Comparison of ENCODE assay signal across 20 cellular contexts in the genomic region with DNA sequence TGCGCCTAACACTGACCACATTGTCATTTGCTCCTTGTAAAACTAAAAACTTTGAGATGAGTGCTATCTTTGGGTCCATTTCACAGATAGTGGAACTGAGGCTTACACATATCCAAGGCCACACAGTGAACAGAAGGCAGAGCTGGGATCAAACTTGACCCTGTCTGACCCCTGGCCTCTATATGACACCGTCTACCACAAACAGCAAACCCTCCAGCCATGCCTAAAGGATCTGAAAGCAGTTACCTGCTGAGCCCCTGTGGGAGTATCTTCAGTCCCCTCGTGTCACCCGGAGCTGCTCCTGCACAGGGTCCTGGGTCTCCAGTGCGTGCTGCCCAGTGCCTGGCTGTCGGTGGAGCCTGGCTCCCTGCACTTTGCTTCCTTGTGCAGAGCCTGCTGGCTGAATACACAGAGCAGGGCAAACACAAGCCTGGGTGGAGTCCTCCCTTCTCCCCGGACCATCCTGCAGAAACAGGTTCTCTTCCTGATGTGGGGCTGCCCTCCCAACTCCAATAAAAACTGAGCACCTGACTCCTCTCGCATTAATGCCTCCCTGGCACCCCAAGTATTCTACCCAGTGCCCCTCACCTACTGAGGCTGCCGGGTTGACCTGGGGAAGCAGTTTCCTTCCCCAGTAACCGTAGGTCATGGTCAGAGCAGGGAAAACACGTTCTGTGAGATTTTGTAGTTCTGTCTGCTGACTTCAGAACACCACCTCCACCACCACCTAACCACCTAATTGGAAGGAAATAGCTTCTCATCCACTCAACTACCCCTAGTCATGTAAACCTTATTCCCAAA. TPM values are rescaled to one million over a fixed set of nuclear protein-coding genes. Genes with fewer than 3 reads are reported as not detected.
DNase-seq lines count a peak whose midpoint lies in the region; ATAC-seq and TF ChIP-seq lines count a peak whose summit lies in the region.
"Had no signal": no experiment of that assay in that cellular context is flagged by ENCODE, and none has a peak within 500 bp of the region (broad histone marks: within the 10 kb centered on the region; RNA-seq: fewer than 3 reads in every experiment).

Gene BCAS1, minus strand, starts transcription at position 408 of the 801 bp plus-strand sequence. CDS start 11,876 bp downstream, outside the sequence.

- CTCF ChIA-PET in SK-N-SH (lab: Yijun Ruan, JAX): interaction anchor here (1.2 to 2.1 kb wide), 2 partner anchors 8 to 10 kb away, joined by 4 to 22 read pairs; no protein-coding TSS in a partner anchor

- POLR2A ChIA-PET in SK-N-SH (lab: Yijun Ruan, JAX): no interaction called here

- ATAC-seq in SK-N-SH treated with all-trans-retinoic acid at 6 μM for 48 hours (no peak), body of pancreas (peak; percentile 37), upper lobe of right lung (peak; percentile 47), HG02759 (IDR thresholded peaks at IDR 0.05; ENCODE audit: unreplicated experiment) (no peak), HG02798 (IDR thresholded peaks at IDR 0.05; ENCODE audit: poor library complexity, unreplicated experiment) (no peak)
- ATAC-seq: heart left ventricle had no signal

- TF ChIP-seq POLR2A in body of pancreas (IDR thresholded peaks at IDR 0.05): peak in 1 of 3 donors; percentile 27

- no peaks in the 10 kb centered on the region for H3K9me2 ChIP-seq in SK-N-SH

- TF ChIP-seq EP300 in SK-N-SH (IDR thresholded peaks at IDR 0.05; ENCODE audit: borderline replicate concordance in 1 of 2, low read depth in 1 of 2, low read length in 1 of 2): no peak

- 48% methylated on average over 7 of the region's 11 CpGs for WGBS in SK-N-SH (ENCODE audit: low lambda C conversion rate)
- 34 to 43% methylated on average over 7 to 11 of the region's 11 CpGs for WGBS in body of pancreas, 2 donors

- no peaks in the 10 kb centered on the region for H3F3A ChIP-seq in SK-N-SH (replicated peaks; ENCODE audit: insufficient read depth)

- H3K9ac ChIP-seq in SK-N-SH (no peak within 1 kb of the TSS), mucosa of stomach (ENCODE audit: low read length) (peak within 1 kb of the TSS; percentile 93)

- intact Hi-C loops in body of pancreas (cut with DNase I) (no loop called here), upper lobe of right lung (cut with DNase I) (no loop called here)

- H3K36me3 ChIP-seq in SK-N-SH (replicated peaks in 1 of 2; ENCODE audit: control insufficient read depth in 1 of 2, insufficient read depth in 2 of 2, low read length in 1 of 2): no peaks in the 10 kb centered on the region
- H3K36me3 ChIP-seq in body of pancreas (replicated peaks in 1 of 2; ENCODE audit: insufficient read depth in 1 of 2, low read depth in 2 of 2): no peaks in the 10 kb centered on the region
- H3K36me3 ChIP-seq in mucosa of stomach (ENCODE audit: control insufficient read depth, insufficient read depth, low read length): no peaks in the 10 kb centered on the region
- no peaks in the 10 kb centered on the region for H3K36me3 ChIP-seq in upper lobe of right lung
- H3K36me3 ChIP-seq: heart left ventricle, ovary had no signal

- H3K4me3 ChIP-seq in SK-N-SH (ENCODE audit: low read depth in 2 of 2, low read length in 1 of 2) (no peak within 1 kb of the TSS), body of pancreas (no peak within 1 kb of the TSS), mucosa of stomach (ENCODE audit: low read length) (peak within 1 kb of the TSS; percentile 42), upper lobe of right lung (no peak within 1 kb of the TSS)
- H3K4me3 ChIP-seq: heart left ventricle, ovary, skin epidermis had no signal

- H3K4me1 ChIP-seq in SK-N-SH (ENCODE audit: control insufficient read depth in 1 of 2, insufficient read depth in 2 of 2, low read depth in 1 of 2, low read length in 1 of 2) (no peaks in the 10 kb centered on the region; a peak in 1 of 4 replicates), body of pancreas (peaks cover 34% of the 10 kb centered on the region), mucosa of stomach (ENCODE audit: control insufficient read depth, insufficient read depth, low read length) (peaks cover 39% of the 10 kb centered on the region), upper lobe of right lung (peaks cover 3% of the 10 kb centered on the region)
- H3K4me1 ChIP-seq: heart left ventricle had no signal

- DNase-seq in SK-N-SH (no peak), body of pancreas (peak; percentile 40 to 76 (median 60)), upper lobe of right lung (no peak), C1 segment of cervical spinal cord (lab: John Stamatoyannopoulos, UW) (no peak)
- DNase-seq: activated CD4-positive, alpha-beta T cell treated with anti-CD3 and anti-CD28 coated beads for 4 hours; activated naive CD4-positive, alpha-beta T cell treated with anti-CD3 and anti-CD28 coated beads for 36 hours; activated T-cell treated with anti-CD3 and anti-CD28 coated beads for 4 hours; CD4-positive, alpha-beta T cell; heart left ventricle; islet precursor cell; NCI-H2227 treated with DMSO at 0.1 percent for 48 hours; ovary; SHP77 treated with DMSO at 0.1 percent for 48 hours had no signal

- no peak within 1 kb of the TSS for H2AFZ ChIP-seq in SK-N-SH (ENCODE audit: low read depth)

- H3K4me2 ChIP-seq in SK-N-SH: no peak within 1 kb of the TSS

- H3K27me3 ChIP-seq in SK-N-SH (ENCODE audit: insufficient read depth) (no peaks in the 10 kb centered on the region; the same call in 1 of the 2 replicates), body of pancreas (no peaks in the 10 kb centered on the region), mucosa of stomach (ENCODE audit: control insufficient read depth, insufficient read depth, low read length) (no peaks in the 10 kb centered on the region), upper lobe of right lung (no peaks in the 10 kb centered on the region)
- H3K27me3 ChIP-seq: ovary had no signal

- TF ChIP-seq CTCF in SK-N-SH (IDR thresholded peaks at IDR 0.05): no peak
- TF ChIP-seq CTCF in body of pancreas (IDR thresholded peaks at IDR 0.05): no peak
- no peak for TF ChIP-seq CTCF in upper lobe of right lung (IDR thresholded peaks at IDR 0.05)

- H3K9me3 ChIP-seq in SK-N-SH: no peaks in the 10 kb centered on the region
- H3K9me3 ChIP-seq in body of pancreas: no peaks in the 10 kb centered on the region
- H3K9me3 ChIP-seq in mucosa of stomach (ENCODE audit: control insufficient read depth, low read length): no peaks in the 10 kb centered on the region
- H3K9me3 ChIP-seq in upper lobe of right lung: no peaks in the 10 kb centered on the region
- H3K9me3 ChIP-seq: heart left ventricle, ovary had no signal

- H4K20me1 ChIP-seq in SK-N-SH (ENCODE audit: insufficient read depth): no peaks in the 10 kb centered on the region

- TF ChIP-seq RAD21 in SK-N-SH (IDR thresholded peaks at IDR 0.05; ENCODE audit: low read length): no peak

- H3K79me2 ChIP-seq in SK-N-SH (ENCODE audit: insufficient read depth): no peaks in the 10 kb centered on the region

- H3K27ac ChIP-seq in SK-N-SH (ENCODE audit: low read depth in 2 of 2, low read length in 1 of 2) (0 out of 4 replicates have a peak within 1 kb of the TSS, but pooled peaks of 1 of the 2 experiments have one; percentile 11), body of pancreas (peak within 1 kb of the TSS; percentile 19 to 47 (median 45)), upper lobe of right lung (no peak within 1 kb of the TSS)
- H3K27ac ChIP-seq: heart left ventricle, ovary, skin epidermis had no signal

TF ChIP-seq in SK-N-SH, 30 proteins besides CTCF, POLR2A, EP300 and RAD21:
- no peak for TF ChIP-seq TCF12 (IDR thresholded peaks at IDR 0.05)
- TF ChIP-seq MEF2A (IDR thresholded peaks at IDR 0.05; ENCODE audit: borderline replicate concordance, low read depth): peak; percentile 9; the same call in 1 of the 2 replicates
TF ChIP-seq in SK-N-SH: peak in this region for 1.

TF ChIP-seq in SK-N-SH treated with all-trans-retinoic acid at 6 μM for 48 hours, 23 proteins besides CTCF, POLR2A, EP300 and RAD21 (continues in another document):
- TF ChIP-seq, protein P1, sequence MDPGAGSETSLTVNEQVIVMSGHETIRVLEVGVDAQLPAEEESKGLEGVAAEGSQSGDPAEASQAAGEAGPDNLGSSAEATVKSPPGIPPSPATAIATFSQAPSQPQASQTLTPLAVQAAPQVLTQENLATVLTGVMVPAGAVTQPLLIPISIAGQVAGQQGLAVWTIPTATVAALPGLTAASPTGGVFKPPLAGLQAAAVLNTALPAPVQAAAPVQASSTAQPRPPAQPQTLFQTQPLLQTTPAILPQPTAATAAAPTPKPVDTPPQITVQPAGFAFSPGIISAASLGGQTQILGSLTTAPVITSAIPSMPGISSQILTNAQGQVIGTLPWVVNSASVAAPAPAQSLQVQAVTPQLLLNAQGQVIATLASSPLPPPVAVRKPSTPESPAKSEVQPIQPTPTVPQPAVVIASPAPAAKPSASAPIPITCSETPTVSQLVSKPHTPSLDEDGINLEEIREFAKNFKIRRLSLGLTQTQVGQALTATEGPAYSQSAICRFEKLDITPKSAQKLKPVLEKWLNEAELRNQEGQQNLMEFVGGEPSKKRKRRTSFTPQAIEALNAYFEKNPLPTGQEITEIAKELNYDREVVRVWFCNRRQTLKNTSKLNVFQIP (CRISPR knock-in tag; IDR thresholded peaks at IDR 0.05; ENCODE audit: borderline replicate concordance, low read depth): no peak
- no peak for TF ChIP-seq ZFP30 (CRISPR knock-in tag; IDR thresholded peaks at IDR 0.05)
- TF ChIP-seq GLIS3 (CRISPR knock-in tag; IDR thresholded peaks at IDR 0.05): no peak
- no peak for TF ChIP-seq ESRRG (CRISPR knock-in tag; IDR thresholded peaks at IDR 0.05)
- no peak for TF ChIP-seq ZFP3 (CRISPR knock-in tag; IDR thresholded peaks at IDR 0.05)
- no peak for TF ChIP-seq ZNF565 (CRISPR knock-in tag; conservative IDR thresholded peaks at IDR 0.05; ENCODE audit: low read depth)
- TF ChIP-seq, protein P2, sequence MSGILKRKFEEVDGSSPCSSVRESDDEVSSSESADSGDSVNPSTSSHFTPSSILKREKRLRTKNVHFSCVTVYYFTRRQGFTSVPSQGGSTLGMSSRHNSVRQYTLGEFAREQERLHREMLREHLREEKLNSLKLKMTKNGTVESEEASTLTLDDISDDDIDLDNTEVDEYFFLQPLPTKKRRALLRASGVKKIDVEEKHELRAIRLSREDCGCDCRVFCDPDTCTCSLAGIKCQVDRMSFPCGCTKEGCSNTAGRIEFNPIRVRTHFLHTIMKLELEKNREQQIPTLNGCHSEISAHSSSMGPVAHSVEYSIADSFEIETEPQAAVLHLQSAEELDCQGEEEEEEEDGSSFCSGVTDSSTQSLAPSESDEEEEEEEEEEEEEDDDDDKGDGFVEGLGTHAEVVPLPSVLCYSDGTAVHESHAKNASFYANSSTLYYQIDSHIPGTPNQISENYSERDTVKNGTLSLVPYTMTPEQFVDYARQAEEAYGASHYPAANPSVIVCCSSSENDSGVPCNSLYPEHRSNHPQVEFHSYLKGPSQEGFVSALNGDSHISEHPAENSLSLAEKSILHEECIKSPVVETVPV (CRISPR knock-in tag; IDR thresholded peaks at IDR 0.05): no peak

RNA-seq across cellular contexts. Expression of gene BCAS1, which starts in this region (rescaled TPM):
- not detected in 2 replicates for polyA plus RNA-seq in SK-N-SH (2012; rRNA removed)
- not detected in 2 replicates for polyA plus RNA-seq in SK-N-SH (2012; cell fraction: cytosol; rRNA removed)
- polyA plus RNA-seq in SK-N-SH (2012; cell fraction: nucleus; rRNA removed): not detected in 2 replicates
- 1 to 10 TPM in 1 of 2 donors, not detected in 1; 2.1 TPM for total RNA-seq in body of pancreas
- 0.81 TPM for total RNA-seq in upper lobe of right lung
- total RNA-seq: Daoy, dermis microvascular lymphatic vessel endothelial cell, heart left ventricle had no signal
- polyA plus RNA-seq: heart left ventricle had no signal

Comparison
In these comparisons a context has a peak if more than half of its experiments do, and no peak if none do; other contexts are left out.
1. Peak in ATAC-seq in upper lobe of right lung; RNA of the gene not detected or under 1 TPM.
2. DNase-seq: peak in body of pancreas (4 of 4); none in SK-N-SH (single experiment), upper lobe of right lung (single experiment) and C1 segment of cervical spinal cord (0 of 14).